Comparison of ENCODE assay signal across 26 cellular contexts in the genomic region with DNA sequence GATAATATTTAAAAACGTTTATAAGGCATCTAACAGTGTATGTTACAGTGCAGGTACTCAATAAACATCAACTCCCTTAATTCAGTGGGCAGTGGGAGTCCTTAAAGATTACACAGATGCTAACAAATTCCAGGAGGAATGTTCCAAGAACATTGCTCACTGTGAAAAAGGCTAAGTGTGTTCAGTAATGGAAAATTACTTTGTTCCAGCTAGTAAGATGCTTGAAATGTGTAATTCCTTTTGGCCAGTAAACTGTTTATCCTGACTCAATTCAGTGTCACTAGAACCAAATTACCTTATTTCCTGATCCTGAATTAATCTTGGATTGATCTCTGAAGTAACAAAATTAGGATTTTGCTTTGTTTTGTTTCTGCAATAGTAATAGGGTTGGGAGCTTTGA. TPM values are rescaled to one million over a fixed set of nuclear protein-coding genes. Genes with fewer than 3 reads are reported as not detected.
DNase-seq lines count a peak whose midpoint lies in the region; ATAC-seq and TF ChIP-seq lines count a peak whose summit lies in the region.
"Had no signal": no experiment of that assay in that cellular context is flagged by ENCODE, and none has a peak within 500 bp of the region (broad histone marks: within the 10 kb centered on the region; RNA-seq: fewer than 3 reads in every experiment).

No MANE protein-coding gene starts in this region.

- no peaks in the 10 kb centered on the region for H3K9me3 ChIP-seq in PC-3 (ENCODE audit: low read length)
- H3K9me3 ChIP-seq in mesenchymal stem cell (ENCODE audit: control insufficient read depth, low read length) = no peaks in the 10 kb centered on the region
- H3K9me3 ChIP-seq in uterus = no peaks in the 10 kb centered on the region
- H3K9me3 ChIP-seq: BLaER1, Caco-2, SK-N-SH had no signal

- H3K27me3 ChIP-seq in PC-3 (ENCODE audit: low read length) (no peaks in the 10 kb centered on the region), mesenchymal stem cell (ENCODE audit: control insufficient read depth in 1 of 2, insufficient read depth in 1 of 2, low read length in 2 of 2) (no peaks in the 10 kb centered on the region), uterus (no peaks in the 10 kb centered on the region)
- H3K27me3 ChIP-seq: BLaER1 had no signal

- H3K4me1 Mint-ChIP-seq in MCF 10A (ENCODE audit: insufficient read depth, unreplicated experiment) = peaks cover 5% of the 10 kb centered on the region

- H4K91ac ChIP-seq in mesenchymal stem cell (ENCODE audit: low read length) = no peak overlapping the region

- no peak overlapping the region for H2AK5ac ChIP-seq in mesenchymal stem cell (ENCODE audit: low read length, severe bottlenecking)

- POLR2A ChIA-PET in PC-3 (lab: Charles Lee; ENCODE audit: unreplicated experiment) (no interaction called here), GM10248 (lab: Yijun Ruan, JAX) (no interaction called here), MCF 10A (lab: Yijun Ruan, JAX) (no interaction called here)

- H4K20me1 ChIP-seq in PC-3 (ENCODE audit: low read length) = no peaks in the 10 kb centered on the region
- H4K20me1 ChIP-seq: BLaER1 had no signal

- no peaks in the 10 kb centered on the region for H3K79me1 ChIP-seq in mesenchymal stem cell (replicated peaks; ENCODE audit: low read length, poor library complexity, severe bottlenecking)

- no peaks in the 10 kb centered on the region for H3K27me3 Mint-ChIP-seq in MCF 10A (ENCODE audit: insufficient read depth, unreplicated experiment)
- H3K27me3 Mint-ChIP-seq: CD4-positive, alpha-beta T cell had no signal

- TF ChIP-seq POLR2A in uterus (IDR thresholded peaks at IDR 0.05) = no peak

- H3K4me3 ChIP-seq in PC-3 (ENCODE audit: low read length) = no peak overlapping the region
- no peak overlapping the region for H3K4me3 ChIP-seq in mesenchymal stem cell (ENCODE audit: insufficient read depth in 1 of 2, low read depth in 1 of 2, low read length in 2 of 2)
- H3K4me3 ChIP-seq in uterus = no peak overlapping the region
- H3K4me3 ChIP-seq: BLaER1 had no signal

- H3K27ac Mint-ChIP-seq in MCF 10A (ENCODE audit: low read depth, unreplicated experiment) = no peak overlapping the region
- H3K27ac Mint-ChIP-seq: CD4-positive, alpha-beta T cell had no signal

- 44% methylated on average over 1 of the region's 1 CpG for WGBS in mesenchymal stem cell

- CTCF ChIA-PET in PC-3 (lab: Charles Lee) (no interaction called here), GM10248 (lab: Yijun Ruan, JAX) (interaction anchor here (1.0 to 1.3 kb wide), 2 partner anchors 13 to 38 kb away, joined by 3 to 4 read pairs; no protein-coding TSS in a partner anchor), MCF 10A (lab: Yijun Ruan, JAX) (no interaction called here)

- H3K4me1 ChIP-seq in PC-3 (ENCODE audit: insufficient read depth, low read length) = peaks cover 30% of the 10 kb centered on the region
- no peaks in the 10 kb centered on the region for H3K4me1 ChIP-seq in mesenchymal stem cell (ENCODE audit: control insufficient read depth, insufficient read depth, low read depth, low read length)
- no peaks in the 10 kb centered on the region for H3K4me1 ChIP-seq in uterus
- H3K4me1 ChIP-seq: Caco-2 had no signal

- peak; percentile 50 for ATAC-seq in PC-3
- ATAC-seq: HepG2 had no signal

- H3K9ac ChIP-seq in PC-3 (ENCODE audit: low read length) (0 out of 2 replicates have a peak overlapping the region, but pooled peaks have one; percentile 9), mesenchymal stem cell (ENCODE audit: low read length) (no peak overlapping the region)
- H3K9ac ChIP-seq: BLaER1, SK-N-SH had no signal

- H2AFZ ChIP-seq in PC-3 (ENCODE audit: low read length) = peak overlapping the region; percentile 11; the same call in 1 of the 2 replicates
- H2AFZ ChIP-seq in mesenchymal stem cell (ENCODE audit: low read depth, low read length) = no peak overlapping the region

- no peaks in the 10 kb centered on the region for H3K9me3 Mint-ChIP-seq in MCF 10A (ENCODE audit: unreplicated experiment)
- H3K9me3 Mint-ChIP-seq: CD4-positive, alpha-beta T cell had no signal

- no peak overlapping the region for H2BK120ac ChIP-seq in mesenchymal stem cell (ENCODE audit: low read depth, low read length)

- BruUV-seq in PC-3 (replicated peaks; lab: Mats Ljungman, UMichigan) (no TSS peak), MCF 10A (replicated peaks; lab: Mats Ljungman, UMichigan) (no TSS peak)

- H2BK15ac ChIP-seq in mesenchymal stem cell (ENCODE audit: low read depth, poor library complexity, severe bottlenecking) = no peak overlapping the region

- no peak overlapping the region for H4K8ac ChIP-seq in mesenchymal stem cell (ENCODE audit: low read length)

- H3K36me3 Mint-ChIP-seq in MCF 10A (ENCODE audit: insufficient read depth, unreplicated experiment) = no peaks in the 10 kb centered on the region

- H3K36me3 ChIP-seq in PC-3 (ENCODE audit: low read depth, low read length) (no peaks in the 10 kb centered on the region), mesenchymal stem cell (ENCODE audit: control insufficient read depth in 1 of 2, insufficient read depth in 2 of 2, low read depth in 1 of 2, low read length in 2 of 2) (no peaks in the 10 kb centered on the region), uterus (no peaks in the 10 kb centered on the region)
- H3K36me3 ChIP-seq: BLaER1 had no signal

- no peak overlapping the region for H2BK5ac ChIP-seq in mesenchymal stem cell (ENCODE audit: low read depth, low read length, poor library complexity, severe bottlenecking)

- DNase-seq in AG08396 (ENCODE audit: low spot score) (peak; percentile 7), PC-3 (peak; percentile 24), fibroblast of gingiva (ENCODE audit: low read depth) (peak; percentile 28), mesenchymal stem cell (peak; percentile 45), GM10248 (ENCODE audit: extremely low spot score) (no peak), MCF 10A (ENCODE audit: unreplicated experiment) (no peak), SK-N-DZ (ENCODE audit: low spot score) (no peak), uterus (no peak)
- DNase-seq: Caco-2; CD4-positive, alpha-beta T cell; DMS 273 treated with DMSO at 0.1 percent for 48 hours; DND-41; KBM-7; NCI-H1092 treated with DMSO at 0.1 percent for 48 hours; NCI-H1436 treated with DMSO at 0.1 percent for 48 hours; NCI-H1930; NCI-H2227 treated with DMSO at 0.1 percent for 48 hours; NCI-H510A; SHP77 treated with DMSO at 0.1 percent for 48 hours; SK-N-SH had no signal

- no peak overlapping the region for H3K4me3 Mint-ChIP-seq in MCF 10A (ENCODE audit: unreplicated experiment)
- H3K4me3 Mint-ChIP-seq: CD4-positive, alpha-beta T cell had no signal

- H3K18ac ChIP-seq in mesenchymal stem cell (ENCODE audit: low read depth in 1 of 2, low read length in 2 of 2) = no peak overlapping the region

- intact Hi-C loops in PC-3 (cut with micrococcal nuclease) = loop anchor here (2.0 to 10.0 kb wide), 2 partner anchors 42 to 88 kb away; no protein-coding TSS in a partner anchor
- intact Hi-C loops in MCF 10A (cut with micrococcal nuclease) = no loop called here
- intact Hi-C loops in uterus (cut with DNase I; ENCODE audit: low total_unique reads) = no loop called here

- H2BK12ac ChIP-seq in mesenchymal stem cell (ENCODE audit: low read length in 2 of 2) = no peak overlapping the region

- no peaks in the 10 kb centered on the region for H3K9me2 ChIP-seq in PC-3 (replicated peaks; ENCODE audit: low read length)
- H3K9me2 ChIP-seq: SK-N-SH had no signal

- no peaks in the 10 kb centered on the region for H3K79me2 ChIP-seq in PC-3 (ENCODE audit: low read length)

- no peak overlapping the region for H3K14ac ChIP-seq in mesenchymal stem cell (ENCODE audit: low read length in 2 of 2)

- peak overlapping the region; percentile 64 for H3K27ac ChIP-seq in PC-3 (ENCODE audit: low read length)
- no peak overlapping the region for H3K27ac ChIP-seq in mesenchymal stem cell (ENCODE audit: low read length, poor library complexity, severe bottlenecking)
- H3K27ac ChIP-seq in uterus = no peak overlapping the region
- H3K27ac ChIP-seq: BLaER1, HL-60, RWPE1 had no signal

- no peak for TF ChIP-seq CTCF in PC-3 (conservative IDR thresholded peaks at IDR 0.05; ENCODE audit: low read depth, low read length)
- no peak for TF ChIP-seq CTCF in GM10248 (IDR thresholded peaks at IDR 0.05; ENCODE audit: control extremely low read depth, extremely low read depth, low read depth, missing control alignments)
- TF ChIP-seq CTCF in MCF 10A (IDR thresholded peaks at IDR 0.05; ENCODE audit: unreplicated experiment) = no peak
- no peak for TF ChIP-seq CTCF in uterus (IDR thresholded peaks at IDR 0.05)

- H3F3A ChIP-seq in PC-3 (ENCODE audit: low read length, unreplicated experiment) = no peaks in the 10 kb centered on the region

- H3K4ac ChIP-seq in mesenchymal stem cell (ENCODE audit: low read depth in 1 of 2, low read length in 2 of 2) = no peak overlapping the region

- H3K23ac ChIP-seq in mesenchymal stem cell (ENCODE audit: low read length in 2 of 2) = no peak overlapping the region

- H3K4me2 ChIP-seq in PC-3 (ENCODE audit: low read length) (peak overlapping the region; percentile 55; the same call in 1 of the 2 replicates), mesenchymal stem cell (ENCODE audit: low read length, poor library complexity, severe bottlenecking) (no peak overlapping the region)
- H3K4me2 ChIP-seq: BLaER1, SK-N-SH had no signal

RNA-seq across cellular contexts. Expression of gene SEMA6D, which starts 54.2 kb away (rescaled TPM):
- total RNA-seq in PC-3 (2014; rRNA removed) (0.52 and 0.91 TPM in 2 replicates), MCF 10A (2022) (0.65 and 1.1 TPM in 2 replicates), uterus (10 to 100 TPM in 1 of 4 donors, 1 to 10 TPM in 3; 1.5 to 27.2 (median 5.5) TPM)
- 20.3 TPM for polyA plus RNA-seq in mesenchymal stem cell (2013, experiment 1 of 2)
- 19.3 TPM for polyA plus RNA-seq in mesenchymal stem cell (2013, experiment 2 of 2)
- 15.0 and 15.1 TPM in 2 replicates for polyA plus RNA-seq in SK-N-DZ (2014; cell fraction: cytosol; rRNA removed)
- polyA plus RNA-seq in SK-N-DZ (2014; cell fraction: nucleus; rRNA removed) = 32.5 and 42.4 TPM in 2 replicates
- total RNA-seq: CD4-positive, alpha-beta T cell; G401; HepG2; HT-29 had no signal
- polyA plus RNA-seq: HepG2 had no signal

Comparison
In these comparisons a context has a peak if more than half of its experiments do, and no peak if none do; other contexts are left out.
1. DNase-seq: peak in AG08396 (single experiment), PC-3 (single experiment), fibroblast of gingiva (single experiment) and mesenchymal stem cell (single experiment); none in GM10248 (single experiment), MCF 10A (single experiment), SK-N-DZ (single experiment) and uterus (0 of 2).